In genomic region chr21:44052071-44052829, GRCh38 we compare ENCODE assay signal across 11 cellular contexts. TPM values are rescaled to one million over a fixed set of nuclear protein-coding genes. Genes with fewer than 3 reads are reported as not detected.
A peak's percentile ranks its signal among the peaks of the same experiment; 100 is the strongest.
DNase-seq lines count a peak whose midpoint lies in the region; ATAC-seq and TF ChIP-seq lines count a peak whose summit lies in the region.
"Had no signal": no experiment of that assay in that cellular context is flagged by ENCODE, and none has a peak within 500 bp of the region (broad histone marks: within the 10 kb centered on the region; RNA-seq: fewer than 3 reads in every experiment).

No MANE protein-coding gene starts in this region.

- TF ChIP-seq CTCF in heart right ventricle (IDR thresholded peaks at IDR 0.05) (no peak), psoas muscle (IDR thresholded peaks at IDR 0.05) (no peak), smooth muscle cell (IDR thresholded peaks at IDR 0.05; ENCODE audit: borderline replicate concordance, insufficient read depth, poor library complexity, severe bottlenecking) (no peak)

- H3K27me3 Mint-ChIP-seq in T-helper 17 cell, result no peaks in the 10 kb centered on the region

- H3K4me1 ChIP-seq in heart right ventricle (peaks cover 8 to 54% (median 26%) of the 10 kb centered on the region in 9 donors), psoas muscle (peaks cover 37% of the 10 kb centered on the region), smooth muscle cell (ENCODE audit: low read depth) (no peaks in the 10 kb centered on the region)

- H3K9ac ChIP-seq in smooth muscle cell (ENCODE audit: low read depth), result no peak overlapping the region

- H3K27ac ChIP-seq in heart right ventricle, result peak overlapping the region; percentile 21 to 78 (median 58)
- H3K27ac ChIP-seq in psoas muscle, result peak overlapping the region; percentile 81
- no peak overlapping the region for H3K27ac ChIP-seq in smooth muscle cell (ENCODE audit: low read depth)

- H2AFZ ChIP-seq in smooth muscle cell (ENCODE audit: low read depth), result no peak overlapping the region

- peaks cover 18% of the 10 kb centered on the region for H3K79me2 ChIP-seq in smooth muscle cell (ENCODE audit: low read depth)

- WGBS in heart right ventricle, 2 donors, result 74 to 79% methylated on average over 14 of the region's 14 CpGs
- 83 to 90% (median 86%) methylated on average over 14 of the region's 14 CpGs for WGBS in psoas muscle, 3 donors
- 97% methylated on average over 14 of the region's 14 CpGs for WGBS in smooth muscle cell (ENCODE audit: low lambda C conversion rate)

- H4K20me1 ChIP-seq in smooth muscle cell (ENCODE audit: low read depth), result peaks cover 68% of the 10 kb centered on the region

- DNase-seq in DMS79 treated with DMSO at 0.1 percent for 48 hours (lab: John Stamatoyannopoulos, UW), result peak; percentile 65
- DNase-seq in T-helper 17 cell, result no peak
- no peak for DNase-seq in heart right ventricle
- DNase-seq in psoas muscle, result no peak
- no peak for DNase-seq in smooth muscle cell (lab: John Stamatoyannopoulos, UW; ENCODE audit: unreplicated experiment)
- no peak for DNase-seq in NCI-H526 (lab: John Stamatoyannopoulos, UW)
- no peak for DNase-seq in activated CD4-positive, CD25-positive, alpha-beta regulatory T cell (lab: John Stamatoyannopoulos, UW)
- DNase-seq: stimulated activated CD4-positive, alpha-beta T cell treated with anti-CD3 and anti-CD28 coated beads, Interleukin-4, amount 100 ng/mL, for 24 hours had no signal

- H3K4me3 ChIP-seq in heart right ventricle (no peak overlapping the region), psoas muscle (peak overlapping the region; percentile 16), smooth muscle cell (no peak overlapping the region)
- H3K4me3 ChIP-seq: lung had no signal

- H3K27me3 ChIP-seq in heart right ventricle, result no peaks in the 10 kb centered on the region
- H3K27me3 ChIP-seq in psoas muscle (ENCODE audit: insufficient read depth in 3 of 3, low read length in 2 of 3), result no peaks in the 10 kb centered on the region
- no peaks in the 10 kb centered on the region for H3K27me3 ChIP-seq in smooth muscle cell (ENCODE audit: low read depth)

- H3K4me2 ChIP-seq in smooth muscle cell, result no peak overlapping the region

- H3F3A ChIP-seq in smooth muscle cell (ENCODE audit: low read depth), result no peaks in the 10 kb centered on the region

- no peak overlapping the region for H3K4me3 Mint-ChIP-seq in T-helper 17 cell

- peaks cover 20% of the 10 kb centered on the region for H3K4me1 Mint-ChIP-seq in T-helper 17 cell

- no peaks in the 10 kb centered on the region for H3K9me3 ChIP-seq in T-helper 17 cell (ENCODE audit: control insufficient read depth, low read length, poor library complexity, severe bottlenecking)
- H3K9me3 ChIP-seq in heart right ventricle, result no peaks in the 10 kb centered on the region
- H3K9me3 ChIP-seq in psoas muscle, result no peaks in the 10 kb centered on the region
- H3K9me3 ChIP-seq in smooth muscle cell (replicated peaks; ENCODE audit: low read depth), result no peaks in the 10 kb centered on the region

- ATAC-seq in T-helper 17 cell (no peak), heart right ventricle (peak in 5 of 8 donors; percentile 13 to 76 (median 30)), psoas muscle (no peak), GM19455 (IDR thresholded peaks at IDR 0.05; ENCODE audit: unreplicated experiment) (no peak)
- ATAC-seq: Panc1 had no signal

- peak overlapping the region; percentile 92 for H3K27ac Mint-ChIP-seq in T-helper 17 cell

- intact Hi-C loops in heart right ventricle (cut with DNase I), result loop anchor here in 1 of 10 donors (10.0 kb wide), 2 partner anchors 47 to 237 kb away; no protein-coding TSS in a partner anchor
- intact Hi-C loops in psoas muscle (cut with DNase I), result loop anchor here (5.0 kb wide), 1 partner anchor 40 kb away; the partner anchor contains the start of gene TRAPPC10 (in 2 of the 2)

- H3K36me3 ChIP-seq in heart right ventricle (peaks cover 0 to 76% (median 5%) of the 10 kb centered on the region in 9 donors), psoas muscle (ENCODE audit: insufficient read depth in 1 of 2, low read depth in 1 of 2) (peaks cover 0 to 30% of the 10 kb centered on the region in 2 donors), smooth muscle cell (ENCODE audit: low read depth) (no peaks in the 10 kb centered on the region)

- H3K36me3 Mint-ChIP-seq in T-helper 17 cell (ENCODE audit: low read depth), result peaks cover 11% of the 10 kb centered on the region

RNA-seq across cellular contexts. Expression of gene TRAPPC10, which starts 40.1 kb away (rescaled TPM):
- 100 to 1,000 TPM; 107 to 122 TPM for total RNA-seq in T-helper 17 cell
- total RNA-seq in heart right ventricle, result 10 to 100 TPM; 18.7 to 26.2 (median 20.3) TPM
- polyA plus RNA-seq in heart right ventricle, result 1 to 10 TPM; 4.7 to 6.0 TPM
- total RNA-seq in psoas muscle, result 10 to 100 TPM; 13.3 to 22.2 (median 20.4) TPM
- 10 to 100 TPM in 1 of 3 donors, 1 to 10 TPM in 2; 6.4 to 21.4 (median 8.5) TPM for polyA plus RNA-seq in psoas muscle
- 16.9 and 24.6 TPM in 2 replicates for total RNA-seq in smooth muscle cell
- polyA plus RNA-seq in smooth muscle cell, result 7.9 and 12.3 TPM in 2 replicates

RNA-seq across cellular contexts. Expression of gene PWP2, which starts 54.9 kb away (rescaled TPM):
- total RNA-seq in T-helper 17 cell (10 to 100 TPM; 21.9 to 28.7 TPM), heart right ventricle (10 to 100 TPM in 1 of 10 donors, 1 to 10 TPM in 8, not detected in 1; 1.0 to 14.8 (median 6.5) TPM), psoas muscle (1 to 10 TPM in 3 of 4 donors, under 1 TPM in 1; 0.56 to 3.2 (median 2.8) TPM), smooth muscle cell (1.4 and 10.9 TPM in 2 replicates)
- polyA plus RNA-seq in heart right ventricle (1 to 10 TPM; 2.3 to 5.4 TPM), psoas muscle (1 to 10 TPM; 2.2 to 8.8 (median 3.0) TPM), smooth muscle cell (0.38 and 0.76 TPM in 2 replicates)

Comparison
In these comparisons a context has a peak if more than half of its experiments do, and no peak if none do; other contexts are left out.
1. ATAC-seq: peak in heart right ventricle (5 of 8); none in T-helper 17 cell (single experiment), psoas muscle (0 of 4) and GM19455 (single experiment).